Comparison of ENCODE assay signal across 16 cellular contexts in genomic region chr5:164235176-164235914, GRCh38.
DNase-seq lines count a peak whose midpoint lies in the region; ATAC-seq and TF ChIP-seq lines count a peak whose summit lies in the region.
"Had no signal": no experiment of that assay in that cellular context is flagged by ENCODE, and none has a peak within 500 bp of the region (broad histone marks: within the 10 kb centered on the region; RNA-seq: fewer than 3 reads in every experiment).

No MANE protein-coding gene starts in this region.

- no peaks in the 10 kb centered on the region for H3K27me3 ChIP-seq in left lung
- H3K27me3 ChIP-seq: esophagus muscularis mucosa, suprapubic skin had no signal

- no peak overlapping the region for H3K4me3 Mint-ChIP-seq in mesothelial cell of epicardium
- H3K4me3 Mint-ChIP-seq: activated naive CD8-positive, alpha-beta T cell; IgD-negative memory B cell had no signal

- POLR2A ChIA-PET in AG04449 (lab: Yijun Ruan, JAX): no interaction called here

- peak; percentile 87 for DNase-seq in AG04449 (ENCODE audit: low read depth, low spot score)
- peak; percentile 21 for DNase-seq in dedifferentiated amniotic fluid mesenchymal stem cell (ENCODE audit: extremely low spot score)
- no peak for DNase-seq in left lung
- DNase-seq in NCI-H2081 treated with DMSO at 0.1 percent for 48 hours (lab: John Stamatoyannopoulos, UW): no peak
- DNase-seq in germinal center (ENCODE audit: low spot score): no peak
- no peak for DNase-seq in NCI-H2107 (lab: John Stamatoyannopoulos, UW)
- no peak for DNase-seq in mesothelial cell of epicardium (ENCODE audit: low spot score in 2 of 2, unreplicated experiment in 2 of 2)
- DNase-seq: activated CD4-positive, CD25-positive, alpha-beta regulatory T cell; activated CD8-positive, alpha-beta memory T cell treated with anti-CD3 and anti-CD28 coated beads, Interleukin-2, amount 50 U/mL, for 48 hours; NCI-H1417 treated with DMSO at 0.1 percent for 48 hours; NCI-H510A had no signal

- TF ChIP-seq CTCF in AG04449 (IDR thresholded peaks at IDR 0.05; ENCODE audit: insufficient read depth, low read length, missing control alignments): no peak
- no peak for TF ChIP-seq CTCF in left lung (IDR thresholded peaks at IDR 0.05)
- no peak for TF ChIP-seq CTCF in mesothelial cell of epicardium (IDR thresholded peaks at IDR 0.05; ENCODE audit: unreplicated experiment)

- no peaks in the 10 kb centered on the region for H3K9me3 ChIP-seq in left lung
- H3K9me3 ChIP-seq: esophagus muscularis mucosa, suprapubic skin had no signal

- H3K27ac ChIP-seq in left lung: no peak overlapping the region
- H3K27ac ChIP-seq: esophagus muscularis mucosa, suprapubic skin had no signal

- H3K4me1 Mint-ChIP-seq in mesothelial cell of epicardium: peaks cover 8% of the 10 kb centered on the region

- CTCF ChIA-PET in AG04449 (lab: Yijun Ruan, JAX): no interaction called here

- no peak for TF ChIP-seq RAD21 in Ishikawa (IDR thresholded peaks at IDR 0.05; ENCODE audit: low read depth)

- H3K36me3 Mint-ChIP-seq in mesothelial cell of epicardium: no peaks in the 10 kb centered on the region
- H3K36me3 Mint-ChIP-seq: activated naive CD8-positive, alpha-beta T cell; IgD-negative memory B cell had no signal

- no peak overlapping the region for H3K27ac Mint-ChIP-seq in mesothelial cell of epicardium
- H3K27ac Mint-ChIP-seq: activated naive CD8-positive, alpha-beta T cell; IgD-negative memory B cell had no signal

- ATAC-seq in left lung: peak; percentile 41

- intact Hi-C loops in left lung (cut with DNase I): no loop called here

- TF ChIP-seq EP300 in Ishikawa (IDR thresholded peaks at IDR 0.05; ENCODE audit: borderline replicate concordance): peak; percentile 50

- H3K36me3 ChIP-seq in left lung: no peaks in the 10 kb centered on the region
- H3K36me3 ChIP-seq: esophagus muscularis mucosa, suprapubic skin had no signal

- no peak overlapping the region for H3K4me3 ChIP-seq in AG04449 (ENCODE audit: low read depth, low read length)
- H3K4me3 ChIP-seq in left lung: no peak overlapping the region
- H3K4me3 ChIP-seq: esophagus muscularis mucosa, suprapubic skin had no signal

- H3K4me1 ChIP-seq in left lung: no peaks in the 10 kb centered on the region
- H3K4me1 ChIP-seq: esophagus muscularis mucosa, suprapubic skin had no signal

- no peaks in the 10 kb centered on the region for H3K27me3 Mint-ChIP-seq in mesothelial cell of epicardium (ENCODE audit: low read depth)

- no peaks in the 10 kb centered on the region for H3K9me3 Mint-ChIP-seq in mesothelial cell of epicardium
- H3K9me3 Mint-ChIP-seq: IgD-negative memory B cell had no signal

TF ChIP-seq in Ishikawa, 13 proteins besides CTCF, POLR2A, EP300 and RAD21:
- TF ChIP-seq FOXM1 (IDR thresholded peaks at IDR 0.05; ENCODE audit: borderline replicate concordance, low read depth) (no peak), TEAD4 (IDR thresholded peaks at IDR 0.05) (peak; percentile 30), CREB1 (IDR thresholded peaks at IDR 0.05; ENCODE audit: low read depth) (no peak), NFIC (IDR thresholded peaks at IDR 0.05) (peak; percentile 73), TCF12 (IDR thresholded peaks at IDR 0.05; ENCODE audit: low read depth) (peak; percentile 46; the same call in 1 of the 2 replicates)
TF ChIP-seq in Ishikawa: peak in this region for 3.

Comparison
In these comparisons a context has a peak if more than half of its experiments do, and no peak if none do; other contexts are left out.
1. DNase-seq: peak in AG04449 (single experiment) and dedifferentiated amniotic fluid mesenchymal stem cell (single experiment); none in left lung (0 of 2), NCI-H2081 treated with DMSO at 0.1 percent for 48 hours (single experiment), germinal center (single experiment), NCI-H2107 (single experiment) and mesothelial cell of epicardium (0 of 2).